9 cellular contexts compared by ENCODE assay signal in genomic region chr4:122577808-122578781, GRCh38. TPM values are rescaled to one million over a fixed set of nuclear protein-coding genes. Genes with fewer than 3 reads are reported as not detected.
DNase-seq lines count a peak whose midpoint lies in the region; ATAC-seq and FAIRE-seq lines count a peak whose summit lies in the region.
"Had no signal": no experiment of that assay in that cellular context is flagged by ENCODE, and none has a peak within 500 bp of the region (broad histone marks: within the 10 kb centered on the region; RNA-seq: fewer than 3 reads in every experiment).

No MANE protein-coding gene starts in this region.

- peak overlapping the region; percentile 77 for H3K4me3 Mint-ChIP-seq in activated T-helper 17 cell treated with anti-CD3 and anti-CD28 coated beads, Interleukin-2, amount 50 U/mL, for 72 hours

- no peaks in the 10 kb centered on the region for H3K27me3 Mint-ChIP-seq in activated T-helper 17 cell treated with anti-CD3 and anti-CD28 coated beads, Interleukin-2, amount 50 U/mL, for 72 hours

- peak overlapping the region; percentile 71 for H3K27ac Mint-ChIP-seq in activated T-helper 17 cell treated with anti-CD3 and anti-CD28 coated beads, Interleukin-2, amount 50 U/mL, for 72 hours

- DNase-seq in D341Med (ENCODE audit: low spot score), result peak; percentile 62
- peak; percentile 82 for DNase-seq in RPMI7951 (ENCODE audit: low read depth)
- DNase-seq in frontal cortex (ENCODE audit: low spot score in 2 of 2), result peak in 1 of 2 donors; percentile 21
- DNase-seq in stimulated activated CD4-positive, alpha-beta T cell treated with anti-CD3 and anti-CD28 coated beads, Interleukin-12 subunit alpha, Interleukin-12 subunit beta, amount 100 ng/mL, for 48 hours (ENCODE audit: low read depth in 2 of 3, low spot score in 1 of 3), result peak; percentile 59 to 79 (median 62)
- DNase-seq in NCI-H226, result no peak

- peak; percentile 72 for ATAC-seq in GM19397 (IDR thresholded peaks at IDR 0.05; ENCODE audit: unreplicated experiment)
- peak; percentile 66 for ATAC-seq in HG03460 (IDR thresholded peaks at IDR 0.05; ENCODE audit: unreplicated experiment)
- peak; percentile 72 for ATAC-seq in activated T-helper 17 cell treated with anti-CD3 and anti-CD28 coated beads, Interleukin-2, amount 50 U/mL, for 72 hours (replicated peaks)

- FAIRE-seq in frontal cortex (lab: Jason Lieb, UNC), result peak; percentile 80

- H3K4me1 Mint-ChIP-seq in activated T-helper 17 cell treated with anti-CD3 and anti-CD28 coated beads, Interleukin-2, amount 50 U/mL, for 72 hours, result peaks cover 24% of the 10 kb centered on the region

- no peaks in the 10 kb centered on the region for H3K36me3 Mint-ChIP-seq in activated T-helper 17 cell treated with anti-CD3 and anti-CD28 coated beads, Interleukin-2, amount 50 U/mL, for 72 hours (ENCODE audit: low read depth)

- H3K9me3 Mint-ChIP-seq in activated T-helper 17 cell treated with anti-CD3 and anti-CD28 coated beads, Interleukin-2, amount 50 U/mL, for 72 hours, result no peaks in the 10 kb centered on the region

RNA-seq across cellular contexts. Expression of gene IL21, which starts 42.8 kb away (rescaled TPM):
- total RNA-seq in RPMI7951 (2014; rRNA removed; shearing (Covaris generic)), result not detected in 2 replicates
- total RNA-seq in activated T-helper 17 cell treated with anti-CD3 and anti-CD28 coated beads, Interleukin-2, amount 50 U/mL, for 72 hours, result 10 to 100 TPM in 1 of 2 donors, 1 to 10 TPM in 1; 5.0 to 17.1 TPM
- total RNA-seq in frontal cortex, result not detected
- total RNA-seq: glomerular endothelial cell had no signal
